Comparison of ENCODE assay signal across 1 cellular context in the genomic region with DNA sequence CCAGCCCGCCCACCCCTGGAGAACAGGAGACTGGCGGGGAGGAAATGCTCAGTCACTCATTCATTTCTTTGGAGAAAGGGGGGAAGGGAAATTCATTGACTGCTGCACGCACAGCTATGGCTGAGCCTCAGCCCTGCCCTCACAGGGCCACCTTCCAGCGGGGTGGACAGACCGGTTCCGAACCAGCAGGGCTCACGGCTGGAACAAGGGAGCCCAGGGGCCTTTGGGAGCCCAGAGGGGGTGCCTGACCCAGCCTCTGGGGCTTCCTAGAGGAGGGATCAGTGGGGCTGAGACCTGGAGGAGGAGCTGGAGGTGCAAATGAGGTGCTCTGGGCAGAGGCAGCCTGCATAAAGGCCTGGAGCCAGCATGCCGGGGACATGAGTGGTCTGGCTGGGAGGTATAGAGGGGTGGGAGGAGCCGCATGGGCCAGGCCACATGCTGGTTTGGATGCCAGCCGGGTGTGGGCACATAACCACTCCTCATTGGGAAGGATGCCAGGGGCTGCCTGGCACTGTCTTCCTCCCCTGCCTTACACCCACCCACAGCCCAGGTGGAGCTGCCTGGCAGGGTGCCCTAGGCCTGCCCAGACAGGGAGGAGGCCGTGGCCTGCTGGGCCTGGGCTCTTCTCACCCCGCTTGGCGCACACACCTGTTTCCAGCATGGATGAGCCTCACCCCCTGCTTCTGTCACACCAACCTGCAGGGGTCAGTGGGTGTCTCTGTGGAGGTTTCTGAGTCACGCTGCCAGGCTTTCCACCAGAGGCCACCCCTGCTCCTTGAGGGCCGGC.
TF ChIP-seq lines count a peak whose summit lies in the region.

No MANE protein-coding gene starts in this region.

TF ChIP-seq in Ishikawa, 13 proteins besides CTCF, POLR2A, EP300 and RAD21 (continued from another document):
- TF ChIP-seq, protein P1, sequence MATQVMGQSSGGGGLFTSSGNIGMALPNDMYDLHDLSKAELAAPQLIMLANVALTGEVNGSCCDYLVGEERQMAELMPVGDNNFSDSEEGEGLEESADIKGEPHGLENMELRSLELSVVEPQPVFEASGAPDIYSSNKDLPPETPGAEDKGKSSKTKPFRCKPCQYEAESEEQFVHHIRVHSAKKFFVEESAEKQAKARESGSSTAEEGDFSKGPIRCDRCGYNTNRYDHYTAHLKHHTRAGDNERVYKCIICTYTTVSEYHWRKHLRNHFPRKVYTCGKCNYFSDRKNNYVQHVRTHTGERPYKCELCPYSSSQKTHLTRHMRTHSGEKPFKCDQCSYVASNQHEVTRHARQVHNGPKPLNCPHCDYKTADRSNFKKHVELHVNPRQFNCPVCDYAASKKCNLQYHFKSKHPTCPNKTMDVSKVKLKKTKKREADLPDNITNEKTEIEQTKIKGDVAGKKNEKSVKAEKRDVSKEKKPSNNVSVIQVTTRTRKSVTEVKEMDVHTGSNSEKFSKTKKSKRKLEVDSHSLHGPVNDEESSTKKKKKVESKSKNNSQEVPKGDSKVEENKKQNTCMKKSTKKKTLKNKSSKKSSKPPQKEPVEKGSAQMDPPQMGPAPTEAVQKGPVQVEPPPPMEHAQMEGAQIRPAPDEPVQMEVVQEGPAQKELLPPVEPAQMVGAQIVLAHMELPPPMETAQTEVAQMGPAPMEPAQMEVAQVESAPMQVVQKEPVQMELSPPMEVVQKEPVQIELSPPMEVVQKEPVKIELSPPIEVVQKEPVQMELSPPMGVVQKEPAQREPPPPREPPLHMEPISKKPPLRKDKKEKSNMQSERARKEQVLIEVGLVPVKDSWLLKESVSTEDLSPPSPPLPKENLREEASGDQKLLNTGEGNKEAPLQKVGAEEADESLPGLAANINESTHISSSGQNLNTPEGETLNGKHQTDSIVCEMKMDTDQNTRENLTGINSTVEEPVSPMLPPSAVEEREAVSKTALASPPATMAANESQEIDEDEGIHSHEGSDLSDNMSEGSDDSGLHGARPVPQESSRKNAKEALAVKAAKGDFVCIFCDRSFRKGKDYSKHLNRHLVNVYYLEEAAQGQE (IDR thresholded peaks at IDR 0.05; ENCODE audit: low read depth): no peak; the same call in 1 of the 2 replicates
- peak; percentile 56; the same call in 1 of the 2 replicates for TF ChIP-seq CEBPB (IDR thresholded peaks at IDR 0.05)
- peak; percentile 47 for TF ChIP-seq TAF1 (IDR thresholded peaks at IDR 0.05; ENCODE audit: low read depth)
- TF ChIP-seq CREB1 (IDR thresholded peaks at IDR 0.05; ENCODE audit: low read depth): no peak
- TF ChIP-seq ZBTB7A (IDR thresholded peaks at IDR 0.05; ENCODE audit: low read depth): peak; percentile 45; the same call in 1 of the 2 replicates
- TF ChIP-seq TEAD4 (IDR thresholded peaks at IDR 0.05): peak; percentile 84
- peak; percentile 98 for TF ChIP-seq TCF12 (IDR thresholded peaks at IDR 0.05; ENCODE audit: low read depth)
- TF ChIP-seq NFIC (IDR thresholded peaks at IDR 0.05): peak; percentile 97
